ENCODE assay signal across 18 cellular contexts in genomic region chr10:129809431-129809830, GRCh38.
"Had no signal": no experiment of that assay in that cellular context is flagged by ENCODE, and none has a peak within 500 bp of the region (broad histone marks: within the 10 kb centered on the region; RNA-seq: fewer than 3 reads in every experiment).

No MANE protein-coding gene starts in this region.

- H3K4me3 ChIP-seq: SJSA1, SK-N-MC had no signal

- H3K4me1 ChIP-seq: SJSA1 had no signal

- H3K36me3 ChIP-seq: SJSA1 had no signal

- H3K27ac ChIP-seq: SJSA1, SK-N-MC had no signal

- DNase-seq: KBM-7, MV-4-11, NCI-H1048, NCI-H1105, NCI-H1417, NCI-H1436 treated with DMSO at 0.1 percent for 48 hours, NCI-H1694, NCI-H187 treated with DMSO at 0.1 percent for 48 hours, NCI-H2029 treated with DMSO at 0.1 percent for 48 hours, NCI-H2227 treated with DMSO at 0.1 percent for 48 hours, NCI-H524, NCI-H526 treated with DMSO at 0.1 percent for 48 hours, NCI-H774, Right ventricle myocardium superior, RPMI8226, SIG-M5 had no signal

- H3K27me3 ChIP-seq: SJSA1 had no signal
